Comparison of ENCODE assay signal across 4 cellular contexts in the genomic region with DNA sequence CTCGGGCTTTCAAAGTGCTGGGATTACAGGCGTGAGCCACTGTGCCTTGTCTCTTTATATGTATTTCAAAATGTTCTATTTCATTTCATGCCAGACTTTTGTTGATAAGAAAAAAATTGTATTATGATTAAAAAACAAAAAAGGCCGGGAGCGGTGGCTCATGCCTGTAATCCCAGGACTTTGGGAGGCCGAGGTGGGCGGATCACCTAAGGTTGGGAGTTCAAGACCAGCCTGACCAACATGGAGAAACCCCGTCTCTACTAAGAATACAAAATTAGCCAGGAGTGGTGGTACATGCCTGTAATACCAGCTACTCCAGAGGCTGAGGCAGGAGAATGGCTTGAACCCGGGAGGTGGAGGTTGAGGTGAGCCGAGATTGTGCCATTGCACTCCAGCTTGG.
DNase-seq lines count a peak whose midpoint lies in the region; ATAC-seq, FAIRE-seq and TF ChIP-seq lines count a peak whose summit lies in the region.
"Not testable (repeated sequence)": the region's sequence is repeated elsewhere in the genome, so short reads cannot be mapped to it uniquely, and the experiment has no call there.

No MANE protein-coding gene starts in this region.

- not testable (repeated sequence) for H3K27ac ChIP-seq in kidney (ENCODE audit: low read depth in 2 of 2, low read length in 2 of 2); spleen; upper lobe of right lung

- TF ChIP-seq CTCF in kidney (IDR thresholded peaks at IDR 0.05; ENCODE audit: borderline replicate concordance, extremely low read depth, insufficient read depth); spleen (IDR thresholded peaks at IDR 0.05 in 8 of 11, conservative IDR thresholded peaks at IDR 0.05 in 3 of 11); upper lobe of right lung (IDR thresholded peaks at IDR 0.05): not testable (repeated sequence)

- H3K9ac ChIP-seq in kidney (ENCODE audit: low read length in 2 of 2): not testable (repeated sequence)

- DNase-seq in kidney: peak; percentile 49
- DNase-seq in mesenteric fat pad (ENCODE audit: low spot score): peak; percentile 81
- peak; percentile 28 for DNase-seq in spleen
- DNase-seq in upper lobe of right lung: peak; percentile 48

- H3K27me3 ChIP-seq in spleen (replicated peaks in 1 of 7); upper lobe of right lung: not testable (repeated sequence)

- H3K4me1 ChIP-seq in kidney (ENCODE audit: control insufficient read depth in 1 of 2, insufficient read depth in 1 of 2, low read depth in 1 of 2, low read length in 2 of 2); spleen; upper lobe of right lung: not testable (repeated sequence)

- WGBS in spleen, 5 donors: 86 to 90% (median 89%) methylated on average over 9 of the region's 9 CpGs

- H3K36me3 ChIP-seq in kidney (ENCODE audit: control insufficient read depth in 1 of 2, insufficient read depth in 2 of 2, low read length in 2 of 2); spleen; upper lobe of right lung: not testable (repeated sequence)

- not testable (repeated sequence) for ATAC-seq in upper lobe of right lung

- not testable (repeated sequence) for FAIRE-seq in kidney (lab: Jason Lieb, UNC)

- intact Hi-C loops in kidney (cut with DNase I); spleen (cut with DNase I; ENCODE audit: low total_unique reads); upper lobe of right lung (cut with DNase I): not testable (repeated sequence)

- H3K9me3 ChIP-seq in kidney (ENCODE audit: control insufficient read depth in 1 of 2, low read length in 2 of 2); upper lobe of right lung: not testable (repeated sequence)
- H3K9me3 ChIP-seq in spleen: peaks cover 0 to 33% (median 8%) of the 10 kb centered on the region in 8 donors

- H3K4me3 ChIP-seq in kidney (ENCODE audit: low read length in 2 of 2); spleen; upper lobe of right lung: not testable (repeated sequence)

- TF ChIP-seq POLR2A in spleen (IDR thresholded peaks at IDR 0.05): not testable (repeated sequence)

Comparison
In these comparisons a context has a peak if more than half of its experiments do, and no peak if none do; other contexts are left out.
1. DNase-seq: peak in every context shown above with its lines; median percentile 81 in mesenteric fat pad; 49 in kidney; 48 in upper lobe of right lung; 28 in spleen.